1 cellular context compared by ENCODE assay signal in the genomic region with DNA sequence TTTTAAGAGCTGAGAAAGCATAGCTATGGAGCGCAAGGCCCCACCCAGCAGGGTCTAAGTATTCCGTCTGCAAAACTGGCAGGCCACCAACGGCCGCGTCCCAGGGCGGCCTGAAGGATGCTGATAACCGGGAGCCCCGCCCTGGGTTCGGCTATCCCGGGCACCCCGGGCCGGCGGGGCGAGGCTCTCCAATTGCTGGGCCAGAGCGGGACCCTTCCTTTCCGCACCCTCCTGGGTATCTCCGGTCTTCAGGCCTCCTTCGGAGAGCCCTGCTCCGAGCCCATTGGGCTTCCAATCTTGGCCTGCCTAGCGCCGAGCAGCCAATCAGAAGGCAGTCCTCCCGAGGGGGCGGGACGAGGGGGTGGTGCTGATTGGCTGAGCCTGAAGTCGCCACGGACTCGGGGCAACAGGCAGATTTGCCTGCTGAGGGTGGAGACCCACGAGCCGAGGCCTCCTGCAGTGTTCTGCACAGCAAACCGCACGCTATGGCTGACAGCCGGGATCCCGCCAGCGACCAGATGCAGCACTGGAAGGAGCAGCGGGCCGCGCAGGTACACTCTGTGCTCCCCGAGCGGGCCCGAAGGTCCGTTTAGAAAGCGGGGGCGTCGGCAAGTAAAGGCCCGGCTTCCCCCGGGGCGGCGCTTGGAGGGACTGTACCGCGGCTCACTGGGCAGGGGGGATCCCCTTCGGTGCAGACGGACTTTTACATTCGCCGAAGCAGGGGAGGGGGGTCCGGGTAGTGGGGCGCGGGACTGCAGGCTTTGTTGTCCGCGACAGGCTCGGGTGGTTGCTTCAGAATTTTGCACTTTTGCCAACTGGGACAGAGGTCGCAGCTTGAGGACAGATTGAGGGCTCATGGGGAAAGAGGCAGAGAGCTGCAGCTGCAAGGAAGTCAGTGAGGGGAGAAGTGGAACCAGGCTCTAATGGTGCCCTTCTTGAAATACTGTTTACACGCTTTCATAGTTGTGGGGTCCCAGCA.
A peak's percentile ranks its signal among the peaks of the same experiment; 100 is the strongest.
TF ChIP-seq lines count a peak whose summit lies in the region.

A gene (plus strand): TSS at position 406 of the 979 bp plus-strand sequence. CDS start 80 bp downstream, at position 486.

TF ChIP-seq in IMR-90, 13 proteins besides CTCF, POLR2A, EP300 and RAD21 (continued from another document):
- TF ChIP-seq MXI1 (IDR thresholded peaks at IDR 0.05; ENCODE audit: borderline replicate concordance, low read depth, low read length) (peak; percentile 86; the same call in 1 of the 2 replicates), CHD1 (IDR thresholded peaks at IDR 0.05; ENCODE audit: low read depth, low read length) (no peak), MAZ (IDR thresholded peaks at IDR 0.05; ENCODE audit: borderline replicate concordance, low read depth, low read length) (peak; percentile 14; the same call in 1 of the 2 replicates)
TF ChIP-seq in IMR-90: peak in this region for 6.
